1 cellular context compared by ENCODE assay signal in genomic region chr7:157271315-157271990, GRCh38.
TF ChIP-seq lines count a peak whose summit lies in the region.

No MANE protein-coding gene starts in this region.

TF ChIP-seq in HEK293, 187 proteins besides CTCF, POLR2A, EP300 and RAD21:
- TF ChIP-seq ZNF639 (tag by site-specific recombination; IDR thresholded peaks at IDR 0.05), result 0 out of 2 replicates have a peak, but pooled peaks have one; percentile 14
- TF ChIP-seq ZNF571 (tag by site-specific recombination; IDR thresholded peaks at IDR 0.05), result no peak
- TF ChIP-seq ZNF791 (tag by site-specific recombination; IDR thresholded peaks at IDR 0.05), result no peak
- peak; percentile 98 for TF ChIP-seq PRDM10 (tag by site-specific recombination; IDR thresholded peaks at IDR 0.05)
- TF ChIP-seq ZFP69B (tag by site-specific recombination; IDR thresholded peaks at IDR 0.05), result 0 out of 2 replicates have a peak, but pooled peaks have one; percentile 29
- 0 out of 2 replicates have a peak, but pooled peaks have one; percentile 35 for TF ChIP-seq ZXDB (tag by site-specific recombination; IDR thresholded peaks at IDR 0.05)
- peak; percentile 56 for TF ChIP-seq ZBTB17 (tag by site-specific recombination; IDR thresholded peaks at IDR 0.05)
- 0 out of 2 replicates have a peak, but pooled peaks have one; percentile 9 for TF ChIP-seq WT1 (tag by site-specific recombination; IDR thresholded peaks at IDR 0.05)
- peak; percentile 78 for TF ChIP-seq OSR2 (tag by site-specific recombination; IDR thresholded peaks at IDR 0.05)
- 0 out of 2 replicates have a peak, but pooled peaks have one; percentile 1 for TF ChIP-seq ZEB2 (tag by site-specific recombination; IDR thresholded peaks at IDR 0.05)
- no peak for TF ChIP-seq KLF7 (tag by site-specific recombination; IDR thresholded peaks at IDR 0.05; ENCODE audit: borderline replicate concordance)
- no peak for TF ChIP-seq ZFP3 (tag by site-specific recombination; IDR thresholded peaks at IDR 0.05; ENCODE audit: low read depth)
- TF ChIP-seq ZNF692 (tag by site-specific recombination; IDR thresholded peaks at IDR 0.05), result no peak
- peak; percentile 79 for TF ChIP-seq SCRT2 (tag by site-specific recombination; IDR thresholded peaks at IDR 0.05)
- no peak for TF ChIP-seq ZNF184 (tag by site-specific recombination; IDR thresholded peaks at IDR 0.05)
